Comparison of ENCODE assay signal across 1 cellular context in the genomic region with DNA sequence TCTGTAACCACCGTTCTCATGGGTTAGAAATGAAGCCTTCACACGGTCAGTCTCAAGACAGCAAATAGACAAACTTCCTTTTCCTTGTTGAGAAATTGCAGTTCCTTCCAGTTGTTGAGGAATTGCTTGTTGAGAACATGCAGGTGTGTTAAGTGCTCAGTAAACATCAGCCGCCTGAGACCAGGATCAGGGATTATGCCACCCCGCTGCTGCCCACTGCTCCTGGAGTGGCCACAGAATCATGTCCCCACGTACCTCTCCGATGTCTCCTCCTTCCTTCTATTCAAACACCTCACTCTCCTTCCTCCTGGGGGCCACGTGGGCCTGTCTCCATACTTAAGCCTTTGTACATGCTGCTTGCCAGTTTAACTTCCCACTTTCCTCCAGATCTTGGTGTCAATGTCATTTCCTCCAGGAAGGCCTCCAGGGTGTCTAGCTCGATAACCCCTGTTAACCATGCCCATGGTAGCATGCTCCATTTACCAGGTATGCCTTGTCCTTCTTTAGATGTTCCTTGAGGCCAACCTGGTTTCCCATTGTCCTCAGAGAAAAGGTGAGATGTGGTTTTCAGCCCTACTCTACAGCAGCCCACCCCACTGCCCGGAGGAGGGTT.
A peak's percentile ranks its signal among the peaks of the same experiment; 100 is the strongest.
TF ChIP-seq lines count a peak whose summit lies in the region.

No MANE protein-coding gene starts in this region.

TF ChIP-seq in A549, 52 proteins besides CTCF, POLR2A, EP300 and RAD21:
- TF ChIP-seq, protein P1, sequence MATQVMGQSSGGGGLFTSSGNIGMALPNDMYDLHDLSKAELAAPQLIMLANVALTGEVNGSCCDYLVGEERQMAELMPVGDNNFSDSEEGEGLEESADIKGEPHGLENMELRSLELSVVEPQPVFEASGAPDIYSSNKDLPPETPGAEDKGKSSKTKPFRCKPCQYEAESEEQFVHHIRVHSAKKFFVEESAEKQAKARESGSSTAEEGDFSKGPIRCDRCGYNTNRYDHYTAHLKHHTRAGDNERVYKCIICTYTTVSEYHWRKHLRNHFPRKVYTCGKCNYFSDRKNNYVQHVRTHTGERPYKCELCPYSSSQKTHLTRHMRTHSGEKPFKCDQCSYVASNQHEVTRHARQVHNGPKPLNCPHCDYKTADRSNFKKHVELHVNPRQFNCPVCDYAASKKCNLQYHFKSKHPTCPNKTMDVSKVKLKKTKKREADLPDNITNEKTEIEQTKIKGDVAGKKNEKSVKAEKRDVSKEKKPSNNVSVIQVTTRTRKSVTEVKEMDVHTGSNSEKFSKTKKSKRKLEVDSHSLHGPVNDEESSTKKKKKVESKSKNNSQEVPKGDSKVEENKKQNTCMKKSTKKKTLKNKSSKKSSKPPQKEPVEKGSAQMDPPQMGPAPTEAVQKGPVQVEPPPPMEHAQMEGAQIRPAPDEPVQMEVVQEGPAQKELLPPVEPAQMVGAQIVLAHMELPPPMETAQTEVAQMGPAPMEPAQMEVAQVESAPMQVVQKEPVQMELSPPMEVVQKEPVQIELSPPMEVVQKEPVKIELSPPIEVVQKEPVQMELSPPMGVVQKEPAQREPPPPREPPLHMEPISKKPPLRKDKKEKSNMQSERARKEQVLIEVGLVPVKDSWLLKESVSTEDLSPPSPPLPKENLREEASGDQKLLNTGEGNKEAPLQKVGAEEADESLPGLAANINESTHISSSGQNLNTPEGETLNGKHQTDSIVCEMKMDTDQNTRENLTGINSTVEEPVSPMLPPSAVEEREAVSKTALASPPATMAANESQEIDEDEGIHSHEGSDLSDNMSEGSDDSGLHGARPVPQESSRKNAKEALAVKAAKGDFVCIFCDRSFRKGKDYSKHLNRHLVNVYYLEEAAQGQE (IDR thresholded peaks at IDR 0.05), result no peak
- TF ChIP-seq JUN (IDR thresholded peaks at IDR 0.05), result no peak
- no peak for TF ChIP-seq JUNB (IDR thresholded peaks at IDR 0.05)
- TF ChIP-seq FOSL2 (IDR thresholded peaks at IDR 0.05), result no peak
- no peak for TF ChIP-seq FOSL2 (CRISPR knock-in tag; IDR thresholded peaks at IDR 0.05)
- TF ChIP-seq CEBPB (IDR thresholded peaks at IDR 0.05), result no peak
- 0 out of 2 replicates have a peak, but pooled peaks have one; percentile 23 for TF ChIP-seq HOXB5 (CRISPR knock-in tag; IDR thresholded peaks at IDR 0.05)
- TF ChIP-seq CHD4 (IDR thresholded peaks at IDR 0.05; ENCODE audit: borderline replicate concordance), result no peak
- TF ChIP-seq, protein P2, sequence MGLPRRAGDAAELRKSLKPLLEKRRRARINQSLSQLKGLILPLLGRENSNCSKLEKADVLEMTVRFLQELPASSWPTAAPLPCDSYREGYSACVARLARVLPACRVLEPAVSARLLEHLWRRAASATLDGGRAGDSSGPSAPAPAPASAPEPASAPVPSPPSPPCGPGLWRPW (IDR thresholded peaks at IDR 0.05), result no peak
- TF ChIP-seq ZSCAN20 (CRISPR knock-in tag; IDR thresholded peaks at IDR 0.05), result no peak
- TF ChIP-seq ZFP36 (IDR thresholded peaks at IDR 0.05; ENCODE audit: borderline replicate concordance, partially characterized antibody), result peak; percentile 91
- no peak for TF ChIP-seq HDAC2 (IDR thresholded peaks at IDR 0.05)
- TF ChIP-seq CBX2 (IDR thresholded peaks at IDR 0.05; ENCODE audit: borderline replicate concordance, low read depth), result no peak
- no peak for TF ChIP-seq FOSB (CRISPR knock-in tag; IDR thresholded peaks at IDR 0.05)
